ENCODE assay signal across 8 cellular contexts in genomic region chr17:78883090-78883532, GRCh38. TPM values are rescaled to one million over a fixed set of nuclear protein-coding genes. Genes with fewer than 3 reads are reported as not detected.
A peak's percentile ranks its signal among the peaks of the same experiment; 100 is the strongest.
DNase-seq lines count a peak whose midpoint lies in the region; ATAC-seq, FAIRE-seq and TF ChIP-seq lines count a peak whose summit lies in the region.

No MANE protein-coding gene starts in this region.

- CTCF ChIA-PET in HepG2 (lab: Yijun Ruan, JAX; ENCODE audit: low intra/inter-chr PET ratio, low total read pairs), result interaction anchor here (1.3 kb wide), 1 partner anchor 88 kb away, joined by 7 read pairs; no protein-coding TSS in a partner anchor

- peak; percentile 83 for ATAC-seq in HepG2
- ATAC-seq in HG02970 (IDR thresholded peaks at IDR 0.05; ENCODE audit: low FRiP score, unreplicated experiment), result no peak
- no peak for ATAC-seq in HG03342 (IDR thresholded peaks at IDR 0.05; ENCODE audit: unreplicated experiment)
- ATAC-seq in GM19452 (IDR thresholded peaks at IDR 0.05; ENCODE audit: unreplicated experiment), result no peak

- peak; percentile 91 for FAIRE-seq in HepG2 (lab: Jason Lieb, UNC)

- TF ChIP-seq RAD21 in HepG2 (CRISPR knock-in tag; IDR thresholded peaks at IDR 0.05), result no peak; the same call in 1 of the 2 replicates

- POLR2A ChIA-PET in HepG2 (lab: Yijun Ruan, JAX), result interaction anchor here (0.7 to 3.1 kb wide), 10 partner anchors 11 to 192 kb away, joined by 3 to 18 read pairs (median 4); partner anchors contain the start of genes ENGASE and LGALS3BP

- no peak overlapping the region for H2AFZ ChIP-seq in HepG2 (ENCODE audit: low read length)

- TF ChIP-seq POLR2A in HepG2 (IDR thresholded peaks at IDR 0.05; ENCODE audit: insufficient read depth in 1 of 2, low read depth in 2 of 2, low read length in 2 of 2), result peak; percentile 44 to 47; a peak in 2 of 4 replicates

- H3K36me3 ChIP-seq in HepG2 (replicated peaks in 1 of 2; ENCODE audit: control insufficient read depth in 1 of 2, insufficient read depth in 2 of 2, low read length in 2 of 2), result no peaks in the 10 kb centered on the region

- no peaks in the 10 kb centered on the region for H3K79me2 ChIP-seq in HepG2 (ENCODE audit: insufficient read depth, low read length)

- in situ Hi-C loops in HepG2 (cut with HindIII; ENCODE audit: extremely low pct_ligation_motif_present, low pct_unique_long_range_greater_than_20kb), result loop anchor here (5.0 kb wide), 1 partner anchor 89 kb away; no protein-coding TSS in a partner anchor

- BruUV-seq in HepG2 (replicated peaks; lab: Mats Ljungman, UMichigan), result no TSS peak

- 20% methylated on average over 10 of the region's 10 CpGs for WGBS in HepG2 (ENCODE audit: low lambda C conversion rate)

- TF ChIP-seq EP300 in HepG2 (IDR thresholded peaks at IDR 0.05; ENCODE audit: low read depth in 2 of 2, low read length in 2 of 2), result peak in 1 of 2 experiments; percentile 44; a peak in 1 of 4 replicates
- TF ChIP-seq EP300 in HepG2 (CRISPR knock-in tag; IDR thresholded peaks at IDR 0.05; ENCODE audit: borderline replicate concordance), result 0 out of 2 replicates have a peak, but pooled peaks have one; percentile 62

- no peaks in the 10 kb centered on the region for H3K27me3 ChIP-seq in HepG2 (ENCODE audit: control insufficient read depth in 1 of 2, insufficient read depth in 2 of 2, low read length in 2 of 2)

- H3K4me3 ChIP-seq in HepG2 (replicated peaks in 1 of 3; ENCODE audit: insufficient read depth in 1 of 3, low read depth in 2 of 3, low read length in 3 of 3), result peak overlapping the region in 2 of 3 experiments; percentile 38 to 60; a peak in 5 of 6 replicates

- H3K4me2 ChIP-seq in HepG2 (ENCODE audit: low read depth, low read length), result peak overlapping the region; percentile 78

- intact Hi-C loops in HepG2 (cut with micrococcal nuclease; ENCODE audit: unreplicated experiment), result loop anchor here (1.0 kb wide), 2 partner anchors 18 to 38 kb away; no protein-coding TSS in a partner anchor

- peak; percentile 12; the same call in 1 of the 2 replicates for TF ChIP-seq CTCF in HepG2 (CRISPR knock-in tag; IDR thresholded peaks at IDR 0.05)

- peaks cover 29% of the 10 kb centered on the region for H3K4me1 ChIP-seq in HepG2 (ENCODE audit: insufficient read depth, low read length)

- H3K27ac ChIP-seq in caudate nucleus (ENCODE audit: low read depth, low read length) (peak overlapping the region; percentile 98), HepG2 (ENCODE audit: extremely low read length, insufficient read depth, low read length) (peak overlapping the region; percentile 66), temporal lobe (ENCODE audit: low read depth, low read length) (peak overlapping the region; percentile 100)

- DNase-seq in 8988T (peak; percentile 71), M059J (ENCODE audit: low read depth) (peak; percentile 94), caudate nucleus (lab: John Stamatoyannopoulos, UW) (peak in 6 of 61 donors; percentile 53 to 72 (median 60)), HepG2 (ENCODE audit: low spot score) (peak; percentile 92)

- no peaks in the 10 kb centered on the region for H4K20me1 ChIP-seq in HepG2 (ENCODE audit: insufficient read depth, low read length)

- H3K9ac ChIP-seq in HepG2 (ENCODE audit: insufficient read depth, low read depth, low read length), result peak overlapping the region; percentile 58

- no peaks in the 10 kb centered on the region for H3K9me3 ChIP-seq in HepG2 (ENCODE audit: low read length)

RNA-seq across cellular contexts. Expression of gene CEP295NL, which starts 19.9 kb away (rescaled TPM):
- 0.12 and 1.6 TPM in 2 replicates for total RNA-seq in M059J (2014; rRNA removed; shearing (Covaris generic))
- total RNA-seq in HepG2 (2016; rRNA removed; fragmentation: Illumina TruSeq; extraction: Trizol), result not detected in 2 replicates
- total RNA-seq in HepG2 (2016; cell fraction: cytosol; rRNA removed; fragmentation: Illumina TruSeq; extraction: Trizol; ENCODE audit: low read depth), result not detected in 2 replicates
- 0.06 TPM in 1 of 2 replicates, not detected in the other for total RNA-seq in HepG2 (2016; cell fraction: insoluble cytoplasmic fraction; rRNA removed; fragmentation: Illumina TruSeq; extraction: Trizol)
- not detected in 2 replicates for total RNA-seq in HepG2 (2016; cell fraction: membrane; rRNA removed; fragmentation: Illumina TruSeq; extraction: Trizol)
- not detected in 2 replicates for total RNA-seq in HepG2 (2016; cell fraction: nucleus; rRNA removed; fragmentation: Illumina TruSeq; extraction: Trizol)
- polyA plus RNA-seq in HepG2 (2011; rRNA removed), result not detected in 2 replicates
- polyA plus RNA-seq in HepG2 (2011; cell fraction: cytosol; rRNA removed), result not detected in 2 replicates
- polyA plus RNA-seq in HepG2 (2011; cell fraction: nucleus; rRNA removed), result 0.14 and 0.31 TPM in 2 replicates
- 0.07 and 0.13 TPM in 2 replicates for polyA plus RNA-seq in HepG2 (2012)
- not detected in 2 replicates for polyA plus RNA-seq in HepG2 (2016; cell fraction: cytosol; fragmentation: Illumina TruSeq; extraction: Trizol; ENCODE audit: low read depth)
- not detected in 2 replicates for polyA plus RNA-seq in HepG2 (2016; cell fraction: insoluble cytoplasmic fraction; fragmentation: Illumina TruSeq; extraction: Trizol; ENCODE audit: low read depth)
- polyA plus RNA-seq in HepG2 (2016; cell fraction: membrane; fragmentation: Illumina TruSeq; extraction: Trizol; ENCODE audit: low read depth), result not detected in 2 replicates
- polyA plus RNA-seq in HepG2 (2016; cell fraction: nucleus; fragmentation: Illumina TruSeq; extraction: Trizol; ENCODE audit: insufficient read depth, low read depth), result not detected in 2 replicates
- polyA minus RNA-seq in HepG2 (2011; rRNA and poly(A)+ RNA removed; ENCODE audit: low replicate concordance), result 1.2 TPM in 1 of 2 replicates, not detected in the other
- polyA minus RNA-seq in HepG2 (2011; cell fraction: cytosol; rRNA and poly(A)+ RNA removed), result not detected in 2 replicates
- polyA minus RNA-seq in HepG2 (2011; cell fraction: nucleus; rRNA and poly(A)+ RNA removed), result 1.5 and 1.6 TPM in 2 replicates
- 1.7 TPM for total RNA-seq in temporal lobe

RNA-seq across cellular contexts. Expression of gene TIMP2, which starts 42.1 kb away (rescaled TPM):
- 213 and 289 TPM in 2 replicates for total RNA-seq in M059J (2014; rRNA removed; shearing (Covaris generic))
- total RNA-seq in HepG2 (2016; rRNA removed; fragmentation: Illumina TruSeq; extraction: Trizol), result 2.2 and 3.8 TPM in 2 replicates
- total RNA-seq in HepG2 (2016; cell fraction: cytosol; rRNA removed; fragmentation: Illumina TruSeq; extraction: Trizol; ENCODE audit: low read depth), result 1.4 and 1.7 TPM in 2 replicates
- total RNA-seq in HepG2 (2016; cell fraction: insoluble cytoplasmic fraction; rRNA removed; fragmentation: Illumina TruSeq; extraction: Trizol), result 1.7 and 3.9 TPM in 2 replicates
- 3.3 and 3.4 TPM in 2 replicates for total RNA-seq in HepG2 (2016; cell fraction: membrane; rRNA removed; fragmentation: Illumina TruSeq; extraction: Trizol)
- total RNA-seq in HepG2 (2016; cell fraction: nucleus; rRNA removed; fragmentation: Illumina TruSeq; extraction: Trizol), result 6.3 and 8.0 TPM in 2 replicates
- 8.5 and 11.7 TPM in 2 replicates for polyA plus RNA-seq in HepG2 (2011; rRNA removed)
- polyA plus RNA-seq in HepG2 (2011; cell fraction: cytosol; rRNA removed), result 8.0 and 12.6 TPM in 2 replicates
- polyA plus RNA-seq in HepG2 (2011; cell fraction: nucleus; rRNA removed), result 10.4 and 13.8 TPM in 2 replicates
- polyA plus RNA-seq in HepG2 (2012), result 25.0 and 33.2 TPM in 2 replicates
- polyA plus RNA-seq in HepG2 (2016; cell fraction: cytosol; fragmentation: Illumina TruSeq; extraction: Trizol; ENCODE audit: low read depth), result 3.0 and 3.2 TPM in 2 replicates
- polyA plus RNA-seq in HepG2 (2016; cell fraction: insoluble cytoplasmic fraction; fragmentation: Illumina TruSeq; extraction: Trizol; ENCODE audit: low read depth), result 3.9 and 5.4 TPM in 2 replicates
- 4.0 and 5.0 TPM in 2 replicates for polyA plus RNA-seq in HepG2 (2016; cell fraction: membrane; fragmentation: Illumina TruSeq; extraction: Trizol; ENCODE audit: low read depth)
- 18.4 and 18.6 TPM in 2 replicates for polyA plus RNA-seq in HepG2 (2016; cell fraction: nucleus; fragmentation: Illumina TruSeq; extraction: Trizol; ENCODE audit: insufficient read depth, low read depth)
- polyA minus RNA-seq in HepG2 (2011; rRNA and poly(A)+ RNA removed; ENCODE audit: low replicate concordance), result 10.0 and 25.5 TPM in 2 replicates
- 11.5 and 14.6 TPM in 2 replicates for polyA minus RNA-seq in HepG2 (2011; cell fraction: cytosol; rRNA and poly(A)+ RNA removed)
- 4.2 and 6.2 TPM in 2 replicates for polyA minus RNA-seq in HepG2 (2011; cell fraction: nucleus; rRNA and poly(A)+ RNA removed)
- total RNA-seq in temporal lobe, result 70.6 TPM

RNA-seq across cellular contexts. Expression of gene USP36, which starts 42.5 kb away (rescaled TPM):
- 18.4 and 26.1 TPM in 2 replicates for total RNA-seq in M059J (2014; rRNA removed; shearing (Covaris generic))
- total RNA-seq in HepG2 (2016; rRNA removed; fragmentation: Illumina TruSeq; extraction: Trizol) (29.6 and 30.7 TPM in 2 replicates), temporal lobe (17.9 TPM)
- total RNA-seq in HepG2 (2016; cell fraction: cytosol; rRNA removed; fragmentation: Illumina TruSeq; extraction: Trizol; ENCODE audit: low read depth), result 17.6 and 21.4 TPM in 2 replicates
- 29.5 and 30.6 TPM in 2 replicates for total RNA-seq in HepG2 (2016; cell fraction: insoluble cytoplasmic fraction; rRNA removed; fragmentation: Illumina TruSeq; extraction: Trizol)
- 23.9 and 28.0 TPM in 2 replicates for total RNA-seq in HepG2 (2016; cell fraction: membrane; rRNA removed; fragmentation: Illumina TruSeq; extraction: Trizol)
- 45.6 and 50.9 TPM in 2 replicates for total RNA-seq in HepG2 (2016; cell fraction: nucleus; rRNA removed; fragmentation: Illumina TruSeq; extraction: Trizol)
- 45.9 and 49.4 TPM in 2 replicates for polyA plus RNA-seq in HepG2 (2011; rRNA removed)
- 22.4 and 27.2 TPM in 2 replicates for polyA plus RNA-seq in HepG2 (2011; cell fraction: cytosol; rRNA removed)
- polyA plus RNA-seq in HepG2 (2011; cell fraction: nucleus; rRNA removed), result 148 and 160 TPM in 2 replicates
- 49.1 and 55.7 TPM in 2 replicates for polyA plus RNA-seq in HepG2 (2012)
- polyA plus RNA-seq in HepG2 (2016; cell fraction: cytosol; fragmentation: Illumina TruSeq; extraction: Trizol; ENCODE audit: low read depth), result 1.6 and 2.3 TPM in 2 replicates
- 22.1 and 28.5 TPM in 2 replicates for polyA plus RNA-seq in HepG2 (2016; cell fraction: insoluble cytoplasmic fraction; fragmentation: Illumina TruSeq; extraction: Trizol; ENCODE audit: low read depth)
- 6.8 and 7.2 TPM in 2 replicates for polyA plus RNA-seq in HepG2 (2016; cell fraction: membrane; fragmentation: Illumina TruSeq; extraction: Trizol; ENCODE audit: low read depth)
- 90.2 and 93.2 TPM in 2 replicates for polyA plus RNA-seq in HepG2 (2016; cell fraction: nucleus; fragmentation: Illumina TruSeq; extraction: Trizol; ENCODE audit: insufficient read depth, low read depth)
- 82.7 and 86.0 TPM in 2 replicates for polyA minus RNA-seq in HepG2 (2011; rRNA and poly(A)+ RNA removed; ENCODE audit: low replicate concordance)
- 18.0 and 21.4 TPM in 2 replicates for polyA minus RNA-seq in HepG2 (2011; cell fraction: cytosol; rRNA and poly(A)+ RNA removed)
- polyA minus RNA-seq in HepG2 (2011; cell fraction: nucleus; rRNA and poly(A)+ RNA removed), result 71.6 and 79.7 TPM in 2 replicates
